Comparison of ENCODE assay signal across 1 cellular context in the genomic region with DNA sequence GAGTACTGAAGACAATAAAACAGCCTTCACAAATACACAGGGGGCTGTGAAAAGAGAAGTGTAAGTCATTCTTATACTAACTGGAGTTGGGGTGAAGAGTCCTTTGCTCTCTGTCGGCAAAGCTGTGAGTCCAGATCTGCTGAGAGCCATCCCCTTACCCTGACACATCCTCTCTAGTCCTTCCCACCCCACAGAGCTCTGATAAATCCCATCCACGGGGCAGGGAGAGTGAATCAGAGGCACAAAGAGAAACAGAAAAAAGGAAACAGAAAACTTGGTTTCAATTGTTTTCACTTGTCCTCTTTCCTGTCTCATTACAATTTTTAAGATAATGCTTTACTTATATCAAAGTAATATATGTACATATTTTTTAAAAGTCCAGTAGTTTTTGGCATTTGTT.
TF ChIP-seq lines count a peak whose summit lies in the region.

No MANE protein-coding gene starts in this region.

TF ChIP-seq in endothelial cell of umbilical vein, 7 proteins besides CTCF, POLR2A, EP300 and RAD21:
- no peak for TF ChIP-seq FOS (IDR thresholded peaks at IDR 0.05; ENCODE audit: borderline replicate concordance, insufficient read depth, low read length)
- no peak for TF ChIP-seq GATA2 (IDR thresholded peaks at IDR 0.05; ENCODE audit: insufficient read depth, insufficient read length, low read depth, low read length)
- TF ChIP-seq JUN (IDR thresholded peaks at IDR 0.05; ENCODE audit: borderline replicate concordance, insufficient read depth, insufficient read length, low read depth) = no peak
- TF ChIP-seq, protein P1, sequence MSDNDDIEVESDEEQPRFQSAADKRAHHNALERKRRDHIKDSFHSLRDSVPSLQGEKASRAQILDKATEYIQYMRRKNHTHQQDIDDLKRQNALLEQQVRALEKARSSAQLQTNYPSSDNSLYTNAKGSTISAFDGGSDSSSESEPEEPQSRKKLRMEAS (IDR thresholded peaks at IDR 0.05; ENCODE audit: insufficient read depth, insufficient read length) = no peak
- no peak for TF ChIP-seq EZH2 (IDR thresholded peaks at IDR 0.05; ENCODE audit: borderline replicate concordance, low read depth, low read length, severe bottlenecking)
- TF ChIP-seq MYC (IDR thresholded peaks at IDR 0.05; ENCODE audit: low read depth, low read length) = no peak
- no peak for TF ChIP-seq POLR2AphosphoS5 (IDR thresholded peaks at IDR 0.05; ENCODE audit: insufficient read depth, low read depth, low read length)
